In genomic region chr1:236515443-236515958, GRCh38 we compare ENCODE assay signal across 16 cellular contexts. TPM values are rescaled to one million over a fixed set of nuclear protein-coding genes. Genes with fewer than 3 reads are reported as not detected.
DNase-seq lines count a peak whose midpoint lies in the region; ATAC-seq and TF ChIP-seq lines count a peak whose summit lies in the region.
"Had no signal": no experiment of that assay in that cellular context is flagged by ENCODE, and none has a peak within 500 bp of the region (broad histone marks: within the 10 kb centered on the region; RNA-seq: fewer than 3 reads in every experiment).

No MANE protein-coding gene starts in this region.

- no peaks in the 10 kb centered on the region for H4K20me1 ChIP-seq in PC-9 (ENCODE audit: insufficient read depth)
- H4K20me1 ChIP-seq in hepatocyte (ENCODE audit: insufficient read depth, poor library complexity, severe bottlenecking), result no peaks in the 10 kb centered on the region

- 66% methylated on average over 4 of the region's 4 CpGs for WGBS in hepatocyte (ENCODE audit: low lambda C conversion rate, missing lambda C conversion rate)

- no peak for TF ChIP-seq CTCF in PC-9 (conservative IDR thresholded peaks at IDR 0.05)
- TF ChIP-seq CTCF in lower lobe of right lung (IDR thresholded peaks at IDR 0.05), result no peak
- no peak for TF ChIP-seq CTCF in hepatocyte (IDR thresholded peaks at IDR 0.05; ENCODE audit: poor library complexity)

- H3K79me2 ChIP-seq in PC-9 (ENCODE audit: low read depth) (no peaks in the 10 kb centered on the region), hepatocyte (no peaks in the 10 kb centered on the region)

- no peak for DNase-seq in CD8-positive, alpha-beta memory T cell
- DNase-seq in NCI-H1105 (lab: John Stamatoyannopoulos, UW) (peak; percentile 5), PC-9 (no peak), lower lobe of right lung (no peak), hepatocyte (ENCODE audit: low spot score) (no peak), NOMO-1 treated with dmso at 0.1 percent for 144 hours (lab: John Stamatoyannopoulos, UW; ENCODE audit: unreplicated experiment) (no peak), pons (ENCODE audit: low spot score) (no peak), HUDEP-2 (lab: John Stamatoyannopoulos, UW; ENCODE audit: unreplicated experiment in 76 of 76) (no peak)
- DNase-seq: amniotic stem cell; effector CD8-positive, alpha-beta T cell; heart right ventricle; midbrain; uterus had no signal

- H3K27me3 ChIP-seq in CD8-positive, alpha-beta memory T cell (ENCODE audit: insufficient read depth, low read length, poor library complexity, severe bottlenecking), result no peaks in the 10 kb centered on the region
- H3K27me3 ChIP-seq in PC-9 (ENCODE audit: insufficient read depth, low read depth), result no peaks in the 10 kb centered on the region
- no peaks in the 10 kb centered on the region for H3K27me3 ChIP-seq in lower lobe of right lung (ENCODE audit: low read depth)
- no peaks in the 10 kb centered on the region for H3K27me3 ChIP-seq in hepatocyte
- H3K27me3 ChIP-seq: heart right ventricle, uterus had no signal

- peak overlapping the region in 7 of 8 donors; percentile 64 to 97 (median 84) for H3K27ac Mint-ChIP-seq in CD8-positive, alpha-beta memory T cell

- no TSS peak for BruUV-seq in PC-9 (replicated peaks; lab: Mats Ljungman, UMichigan)

- peaks cover 7% of the 10 kb centered on the region for H3K4me1 ChIP-seq in CD8-positive, alpha-beta memory T cell (ENCODE audit: insufficient read depth, low read length)
- H3K4me1 ChIP-seq in PC-9 (replicated peaks; ENCODE audit: insufficient read depth), result peaks cover 50% of the 10 kb centered on the region
- peaks cover 12% of the 10 kb centered on the region for H3K4me1 ChIP-seq in lower lobe of right lung
- peaks cover 11% of the 10 kb centered on the region for H3K4me1 ChIP-seq in hepatocyte (ENCODE audit: insufficient read depth)
- H3K4me1 ChIP-seq: uterus had no signal

- CTCF ChIA-PET in CD8-positive, alpha-beta memory T cell (lab: Charles Lee), result interaction anchor here (2.4 kb wide), 1 partner anchor 12 kb away, joined by 5 read pairs; no protein-coding TSS in a partner anchor
- CTCF ChIA-PET in PC-9 (lab: Charles Lee), result no interaction called here

- H3K4me2 ChIP-seq in PC-9, result peak overlapping the region; percentile 81
- H3K4me2 ChIP-seq in hepatocyte, result no peak overlapping the region
- H3K4me2 ChIP-seq: KMS-11 had no signal

- H3K9me3 Mint-ChIP-seq in CD8-positive, alpha-beta memory T cell, result no peaks in the 10 kb centered on the region

- peak overlapping the region in 2 of 7 donors; percentile 66 to 84 for H3K4me3 Mint-ChIP-seq in CD8-positive, alpha-beta memory T cell

- peaks cover 43% of the 10 kb centered on the region for H3F3A ChIP-seq in PC-9 (ENCODE audit: insufficient read depth, low read depth)

- no peaks in the 10 kb centered on the region for H3K36me3 Mint-ChIP-seq in CD8-positive, alpha-beta memory T cell

- H3K36me3 ChIP-seq in CD8-positive, alpha-beta memory T cell (ENCODE audit: insufficient read depth, low read length), result no peaks in the 10 kb centered on the region
- H3K36me3 ChIP-seq in PC-9 (ENCODE audit: low read depth), result no peaks in the 10 kb centered on the region
- no peaks in the 10 kb centered on the region for H3K36me3 ChIP-seq in lower lobe of right lung
- no peaks in the 10 kb centered on the region for H3K36me3 ChIP-seq in hepatocyte (replicated peaks; ENCODE audit: insufficient read depth, low read depth)
- H3K36me3 ChIP-seq: heart right ventricle, uterus had no signal

- no peak for ATAC-seq in lower lobe of right lung
- ATAC-seq: HCT116 had no signal

- POLR2A ChIA-PET in CD8-positive, alpha-beta memory T cell (lab: Charles Lee), result interaction anchor here (0.6 kb wide), 1 partner anchor 13 kb away, joined by 3 read pairs; no protein-coding TSS in a partner anchor
- POLR2A ChIA-PET in PC-9 (lab: Charles Lee; ENCODE audit: unreplicated experiment), result interaction anchor here (1.0 kb wide), 1 partner anchor 13 kb away, joined by 3 read pairs; no protein-coding TSS in a partner anchor

- H3K27ac ChIP-seq in CD8-positive, alpha-beta memory T cell (ENCODE audit: low read depth, low read length), result no peak overlapping the region
- peak overlapping the region; percentile 93 for H3K27ac ChIP-seq in PC-9
- H3K27ac ChIP-seq in lower lobe of right lung, result peak overlapping the region; percentile 2
- H3K27ac ChIP-seq in hepatocyte, result no peak overlapping the region
- H3K27ac ChIP-seq: heart right ventricle, KMS-11, uterus had no signal

- H2AFZ ChIP-seq in PC-9, result no peak overlapping the region
- no peak overlapping the region for H2AFZ ChIP-seq in hepatocyte

- H3K4me3 ChIP-seq in CD8-positive, alpha-beta memory T cell (ENCODE audit: low read length), result no peak overlapping the region
- H3K4me3 ChIP-seq in PC-9, result no peak overlapping the region
- no peak overlapping the region for H3K4me3 ChIP-seq in lower lobe of right lung
- no peak overlapping the region for H3K4me3 ChIP-seq in hepatocyte
- H3K4me3 ChIP-seq: heart right ventricle, skin epidermis, uterus had no signal

- H3K27me3 Mint-ChIP-seq in CD8-positive, alpha-beta memory T cell, result no peaks in the 10 kb centered on the region

- H3K9me2 ChIP-seq in PC-9 (ENCODE audit: insufficient read depth), result no peaks in the 10 kb centered on the region
- H3K9me2 ChIP-seq in hepatocyte (replicated peaks; ENCODE audit: insufficient read depth), result no peaks in the 10 kb centered on the region

- H3K4me1 Mint-ChIP-seq in CD8-positive, alpha-beta memory T cell, result peaks cover 31 to 43% (median 33%) of the 10 kb centered on the region in 3 donors

- H3K9me3 ChIP-seq in CD8-positive, alpha-beta memory T cell (ENCODE audit: low read length), result no peaks in the 10 kb centered on the region
- no peaks in the 10 kb centered on the region for H3K9me3 ChIP-seq in PC-9 (ENCODE audit: insufficient read depth, low read depth)
- no peaks in the 10 kb centered on the region for H3K9me3 ChIP-seq in lower lobe of right lung
- no peaks in the 10 kb centered on the region for H3K9me3 ChIP-seq in hepatocyte (ENCODE audit: low read depth)
- H3K9me3 ChIP-seq: heart right ventricle, uterus had no signal

- intact Hi-C loops in PC-9 (cut with micrococcal nuclease; ENCODE audit: unreplicated experiment), result no loop called here
- intact Hi-C loops in lower lobe of right lung (cut with DNase I), result no loop called here

RNA-seq across cellular contexts. Expression of gene LGALS8, which starts 8.3 kb away (rescaled TPM):
- total RNA-seq in CD8-positive, alpha-beta memory T cell, result 10 to 100 TPM; 47.3 to 48.9 TPM
- 54.4 TPM for polyA plus RNA-seq in CD8-positive, alpha-beta memory T cell
- total RNA-seq in PC-9 (2021), result 36.4 and 59.2 TPM in 2 replicates
- total RNA-seq in lower lobe of right lung, result 72.3 TPM
- total RNA-seq in hepatocyte, result 43.9 and 46.6 TPM in 2 replicates
- 33.5 TPM in 2 replicates for polyA plus RNA-seq in hepatocyte

Comparison
In these comparisons a context has a peak if more than half of its experiments do, and no peak if none do; other contexts are left out.
1. H3K27ac ChIP-seq: peak in PC-9 (single experiment) and lower lobe of right lung (single experiment); none in CD8-positive, alpha-beta memory T cell (single experiment) and hepatocyte (single experiment).